Comparison of ENCODE assay signal across 10 cellular contexts in genomic region chr16:54446639-54447038, GRCh38.
DNase-seq lines count a peak whose midpoint lies in the region; ATAC-seq and TF ChIP-seq lines count a peak whose summit lies in the region.
"Had no signal": no experiment of that assay in that cellular context is flagged by ENCODE, and none has a peak within 500 bp of the region (broad histone marks: within the 10 kb centered on the region; RNA-seq: fewer than 3 reads in every experiment).

No MANE protein-coding gene starts in this region.

- in situ Hi-C loops in Caki2 (cut with HindIII; ENCODE audit: low pct_unique_long_range_greater_than_20kb, low sequenced_read_pairs): no loop called here

- H4K20me1 ChIP-seq in PC-9 (ENCODE audit: insufficient read depth): no peaks in the 10 kb centered on the region

- intact Hi-C loops in PC-9 (cut with micrococcal nuclease; ENCODE audit: unreplicated experiment): no loop called here

- H3K9me2 ChIP-seq in PC-9 (ENCODE audit: insufficient read depth): no peaks in the 10 kb centered on the region

- peaks cover 35% of the 10 kb centered on the region for H3K4me1 ChIP-seq in PC-9 (replicated peaks; ENCODE audit: insufficient read depth)

- DNase-seq in Caki2 (ENCODE audit: low read depth): peak; percentile 93
- peak in 1 of 2 experiments; percentile 67 for DNase-seq in PC-9
- DNase-seq in fibroblast of peridontal ligament (ENCODE audit: extremely low read depth): peak; percentile 88
- DNase-seq in osteocyte (ENCODE audit: extremely low spot score, unreplicated experiment): no peak
- DNase-seq in DMS79 treated with DMSO at 0.1 percent for 48 hours (lab: John Stamatoyannopoulos, UW): no peak
- DNase-seq in effector CD8-positive, alpha-beta T cell (lab: John Stamatoyannopoulos, UW): no peak
- DNase-seq: NCI-H526 treated with DMSO at 0.1 percent for 48 hours had no signal

- CTCF ChIA-PET in PC-9 (lab: Charles Lee): no interaction called here

- peaks cover 29% of the 10 kb centered on the region for H3K4me1 Mint-ChIP-seq in osteocyte (ENCODE audit: unreplicated experiment)

- no peaks in the 10 kb centered on the region for H3K36me3 ChIP-seq in PC-9 (ENCODE audit: low read depth)

- ATAC-seq in HG03521 (IDR thresholded peaks at IDR 0.05; ENCODE audit: unreplicated experiment): no peak
- ATAC-seq in HG03457 (IDR thresholded peaks at IDR 0.05; ENCODE audit: unreplicated experiment): no peak

- H3K79me2 ChIP-seq in PC-9 (ENCODE audit: low read depth): no peaks in the 10 kb centered on the region

- H3K9me3 ChIP-seq in PC-9 (ENCODE audit: insufficient read depth, low read depth): no peaks in the 10 kb centered on the region; the same call in 1 of the 2 replicates

- no peak for TF ChIP-seq CTCF in PC-9 (conservative IDR thresholded peaks at IDR 0.05)
- TF ChIP-seq CTCF in osteocyte (IDR thresholded peaks at IDR 0.05): peak; percentile 14

- 0 out of 2 replicates have a peak overlapping the region, but pooled peaks have one; percentile 30 for H3K4me2 ChIP-seq in PC-9

- peak overlapping the region; percentile 76 for H3K27ac Mint-ChIP-seq in osteocyte (ENCODE audit: unreplicated experiment)
- H3K27ac Mint-ChIP-seq: dendritic cell treated with granulocyte-macrophage colony-stimulating factor and Interleukin-4, amounts not matched to agents 40 ng/mL and 50 ng/mL, for 4 days had no signal

- no TSS peak for BruUV-seq in PC-9 (replicated peaks; lab: Mats Ljungman, UMichigan)

- H3K27me3 Mint-ChIP-seq in osteocyte (ENCODE audit: unreplicated experiment): peaks cover 3% of the 10 kb centered on the region

- peak overlapping the region; percentile 35; the same call in 1 of the 2 replicates for H3K27ac ChIP-seq in PC-9

- H2AFZ ChIP-seq in PC-9: no peak overlapping the region

- peaks cover 11% of the 10 kb centered on the region; the same call in 1 of the 2 replicates for H3F3A ChIP-seq in PC-9 (ENCODE audit: insufficient read depth, low read depth)

- POLR2A ChIA-PET in PC-9 (lab: Charles Lee; ENCODE audit: unreplicated experiment): no interaction called here

- H3K9me3 Mint-ChIP-seq in osteocyte (ENCODE audit: unreplicated experiment): no peaks in the 10 kb centered on the region
- H3K9me3 Mint-ChIP-seq: dendritic cell treated with granulocyte-macrophage colony-stimulating factor and Interleukin-4, amounts not matched to agents 40 ng/mL and 50 ng/mL, for 4 days had no signal

- H3K27me3 ChIP-seq in PC-9 (ENCODE audit: insufficient read depth, low read depth): no peaks in the 10 kb centered on the region

- peaks cover 2% of the 10 kb centered on the region for H3K36me3 Mint-ChIP-seq in osteocyte (ENCODE audit: unreplicated experiment)

- no peak overlapping the region for H3K4me3 ChIP-seq in PC-9

- H3K4me3 Mint-ChIP-seq in osteocyte (ENCODE audit: unreplicated experiment): peak overlapping the region; percentile 11
- H3K4me3 Mint-ChIP-seq: dendritic cell treated with granulocyte-macrophage colony-stimulating factor and Interleukin-4, amounts not matched to agents 40 ng/mL and 50 ng/mL, for 4 days had no signal

Comparison
In these comparisons a context has a peak if more than half of its experiments do, and no peak if none do; other contexts are left out.
1. DNase-seq: peak in Caki2 (single experiment) and fibroblast of peridontal ligament (single experiment); none in osteocyte (single experiment), DMS79 treated with DMSO at 0.1 percent for 48 hours (single experiment) and effector CD8-positive, alpha-beta T cell (single experiment).